Comparison of ENCODE assay signal across 18 cellular contexts in genomic region chr4:1632109-1633104, GRCh38. TPM values are rescaled to one million over a fixed set of nuclear protein-coding genes. Genes with fewer than 3 reads are reported as not detected.
DNase-seq lines count a peak whose midpoint lies in the region; ATAC-seq, FAIRE-seq and TF ChIP-seq lines count a peak whose summit lies in the region.
"Had no signal": no experiment of that assay in that cellular context is flagged by ENCODE, and none has a peak within 500 bp of the region (broad histone marks: within the 10 kb centered on the region; RNA-seq: fewer than 3 reads in every experiment).

No MANE protein-coding gene starts in this region.

- no peak overlapping the region for H2AFZ ChIP-seq in trophoblast cell (ENCODE audit: insufficient read depth, low read length, poor library complexity)

- H3K14ac ChIP-seq in trophoblast cell (ENCODE audit: low read length): no peak overlapping the region

- H3K27me3 ChIP-seq in bronchial epithelial cell (ENCODE audit: control insufficient read depth, insufficient read depth, low read length) (no peaks in the 10 kb centered on the region), trophoblast cell (ENCODE audit: insufficient read depth, low read length) (no peaks in the 10 kb centered on the region), tibial nerve (no peaks in the 10 kb centered on the region)
- H3K27me3 ChIP-seq: BLaER1 had no signal

- intact Hi-C loops in Right ventricle myocardium inferior (cut with DNase I) (no loop called here), left cardiac atrium (cut with DNase I) (no loop called here)

- H3K36me3 ChIP-seq in bronchial epithelial cell (ENCODE audit: control insufficient read depth, insufficient read depth, low read length): no peaks in the 10 kb centered on the region
- no peaks in the 10 kb centered on the region for H3K36me3 ChIP-seq in trophoblast cell (ENCODE audit: control insufficient read depth in 1 of 2, insufficient read depth in 2 of 2, low read length in 2 of 2)
- no peaks in the 10 kb centered on the region for H3K36me3 ChIP-seq in tibial nerve
- H3K36me3 ChIP-seq: BLaER1 had no signal

- H4K8ac ChIP-seq in trophoblast cell (ENCODE audit: low read depth, low read length): no peak overlapping the region

- no peak overlapping the region for H3K4ac ChIP-seq in trophoblast cell (ENCODE audit: low read depth, low read length)

- H3K4me2 ChIP-seq in trophoblast cell (ENCODE audit: low read length): no peak overlapping the region
- H3K4me2 ChIP-seq: BLaER1, KMS-11 had no signal

- no peak overlapping the region for H2AK5ac ChIP-seq in trophoblast cell (ENCODE audit: low read length)

- H3K79me1 ChIP-seq in trophoblast cell (ENCODE audit: low read length): no peaks in the 10 kb centered on the region

- H3K9me3 ChIP-seq in trophoblast cell (ENCODE audit: insufficient read depth, low read depth, low read length) (peaks cover 4% of the 10 kb centered on the region), tibial nerve (peaks cover 0 to 16% (median 0%) of the 10 kb centered on the region in 4 donors)
- H3K9me3 ChIP-seq: BLaER1 had no signal

- no CpG with 5 or more reads among the region's 32 CpGs for WGBS in trophoblast cell (ENCODE audit: extremely low coverage, insufficient coverage, insufficient read length)
- 76 to 80% methylated on average over 32 of the region's 32 CpGs for WGBS in tibial nerve, 2 donors

- ATAC-seq in Right ventricle myocardium inferior (peak; percentile 37), left cardiac atrium (no peak)
- ATAC-seq: CD8-positive, alpha-beta T cell had no signal

- H4K12ac ChIP-seq in trophoblast cell (ENCODE audit: low read depth, low read length): no peak overlapping the region

- no peak overlapping the region for H2BK12ac ChIP-seq in trophoblast cell (ENCODE audit: low read length)

- H3K4me3 ChIP-seq in bronchial epithelial cell (ENCODE audit: low read depth, low read length) (no peak overlapping the region), trophoblast cell (ENCODE audit: low read depth, low read length) (no peak overlapping the region), tibial nerve (no peak overlapping the region)
- H3K4me3 ChIP-seq: BLaER1 had no signal

- H2BK5ac ChIP-seq in trophoblast cell (ENCODE audit: low read depth, low read length, poor library complexity): no peak overlapping the region

- H3K9ac ChIP-seq in trophoblast cell (ENCODE audit: low read length): no peak overlapping the region
- H3K9ac ChIP-seq: BLaER1, KMS-11 had no signal

- H2BK120ac ChIP-seq in trophoblast cell (ENCODE audit: insufficient read depth, low read length, poor library complexity): no peak overlapping the region

- no peak for DNase-seq in Right ventricle myocardium inferior (ENCODE audit: missing footprints)
- DNase-seq in left cardiac atrium: no peak
- DNase-seq in SKM-1 (lab: John Stamatoyannopoulos, UW; ENCODE audit: unreplicated experiment): peak; percentile 10
- no peak for DNase-seq in bronchial epithelial cell (ENCODE audit: low read depth)
- no peak for DNase-seq in trophoblast cell
- DNase-seq in NCI-H1436 (lab: John Stamatoyannopoulos, UW): no peak
- no peak for DNase-seq in tibial nerve (ENCODE audit: low spot score in 2 of 2)
- DNase-seq in H4 (ENCODE audit: low spot score): no peak
- DNase-seq: CD8-positive, alpha-beta T cell; DMS79; HCEC 1CT; NCI-H1105 treated with DMSO at 0.1 percent for 48 hours; NCI-H187; NCI-H226; NCI-H526 had no signal

- TF ChIP-seq CTCF in bronchial epithelial cell (IDR thresholded peaks at IDR 0.05; ENCODE audit: insufficient read depth, low read length, severe bottlenecking): no peak
- TF ChIP-seq CTCF in tibial nerve (IDR thresholded peaks at IDR 0.05): no peak

- no peak for TF ChIP-seq POLR2A in tibial nerve (IDR thresholded peaks at IDR 0.05)

- FAIRE-seq in bronchial epithelial cell (lab: Jason Lieb, UNC): peak; percentile 93
- FAIRE-seq: D721Med had no signal

- no peak overlapping the region for H4K91ac ChIP-seq in trophoblast cell (ENCODE audit: low read depth, low read length)

- no peaks in the 10 kb centered on the region for H3K79me2 ChIP-seq in trophoblast cell (ENCODE audit: control insufficient read depth, insufficient read depth, low read length, poor library complexity)

- TF ChIP-seq EP300 in tibial nerve (IDR thresholded peaks at IDR 0.05): no peak

- H3K23ac ChIP-seq in trophoblast cell (ENCODE audit: low read length): peak overlapping the region; percentile 38

- H3K4me1 ChIP-seq in trophoblast cell (ENCODE audit: control insufficient read depth in 1 of 2, insufficient read depth in 2 of 2, low read length in 2 of 2): no peaks in the 10 kb centered on the region
- H3K4me1 ChIP-seq in tibial nerve: peaks cover 0 to 5% (median 0%) of the 10 kb centered on the region in 4 donors

- H3K27ac ChIP-seq in trophoblast cell (ENCODE audit: low read depth, low read length): no peak overlapping the region
- no peak overlapping the region for H3K27ac ChIP-seq in tibial nerve
- H3K27ac ChIP-seq: BLaER1, KMS-11 had no signal

- no peak overlapping the region for H3K18ac ChIP-seq in trophoblast cell (ENCODE audit: low read length)

RNA-seq across cellular contexts. Expression of gene FAM53A, which starts 51.7 kb away (rescaled TPM):
- 0.49 TPM for total RNA-seq in Right ventricle myocardium inferior
- total RNA-seq in left cardiac atrium: 1 to 10 TPM; 1.3 to 1.6 TPM
- total RNA-seq in bronchial epithelial cell: 0.64 and 0.79 TPM in 2 replicates
- polyA plus RNA-seq in trophoblast cell (2013): 0.29 and 0.31 TPM in 2 replicates
- total RNA-seq in tibial nerve: 10 to 100 TPM in 2 of 4 donors, 1 to 10 TPM in 2; 6.1 to 33.7 (median 13.6) TPM
- total RNA-seq in H4 (2014; rRNA removed; shearing (Covaris generic)): 0.04 and 0.46 TPM in 2 replicates
